ENCODE assay signal across 15 cellular contexts in the genomic region with DNA sequence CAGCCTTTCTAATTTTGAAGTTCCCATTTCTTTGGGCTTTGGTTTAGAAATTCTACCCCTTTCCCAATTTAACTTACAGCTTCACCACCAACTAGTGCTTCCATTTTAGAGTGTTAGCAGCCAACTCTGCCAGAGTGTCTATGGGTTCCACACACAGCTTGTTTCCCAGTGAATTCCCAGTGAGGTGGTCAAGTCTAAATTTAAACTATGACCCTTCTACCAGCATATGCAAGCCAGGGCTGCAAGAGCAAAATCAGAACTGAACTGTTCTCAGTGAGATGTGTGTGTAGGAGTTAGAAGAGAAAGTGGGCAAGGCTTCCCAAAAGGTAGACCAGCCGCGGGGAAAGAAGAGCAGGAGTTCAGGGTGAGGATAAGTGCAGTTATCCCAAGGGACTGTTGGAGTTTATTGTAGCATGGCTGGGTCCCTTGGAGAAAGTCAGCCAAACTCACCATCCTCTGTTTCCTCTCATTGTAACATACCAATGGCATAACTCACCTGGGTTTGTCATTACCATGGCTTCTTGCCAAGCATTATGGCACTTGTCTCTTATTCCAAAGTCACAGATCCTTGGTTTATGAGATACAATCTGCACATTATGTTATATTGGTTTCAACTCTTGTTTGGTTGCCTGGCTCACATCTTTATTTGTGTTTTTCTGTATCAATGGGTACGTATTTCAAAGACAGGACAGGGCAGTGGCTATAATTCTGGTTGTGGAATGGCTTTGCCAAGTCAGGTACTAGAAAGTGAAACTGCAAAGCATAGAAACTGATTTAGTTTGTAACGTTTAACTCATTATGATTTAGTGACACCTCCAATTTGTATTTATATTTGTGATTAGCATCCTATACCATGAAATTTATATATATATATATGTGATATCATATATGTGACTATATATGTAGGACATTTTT.
A peak's percentile ranks its signal among the peaks of the same experiment; 100 is the strongest.
DNase-seq lines count a peak whose midpoint lies in the region; ATAC-seq, FAIRE-seq and TF ChIP-seq lines count a peak whose summit lies in the region.
"Had no signal": no experiment of that assay in that cellular context is flagged by ENCODE, and none has a peak within 500 bp of the region (broad histone marks: within the 10 kb centered on the region; RNA-seq: fewer than 3 reads in every experiment).

No MANE protein-coding gene starts in this region.

- no peaks in the 10 kb centered on the region for H3K4me1 Mint-ChIP-seq in immature natural killer cell
- H3K4me1 Mint-ChIP-seq: activated T-helper 17 cell treated with anti-CD3 and anti-CD28 coated beads, Interleukin-2, amount 50 U/mL, for 72 hours had no signal

- H3K4me2 ChIP-seq in A549 = peak overlapping the region; percentile 13; the same call in 1 of the 3 replicates

- TF ChIP-seq EP300 in A549 (IDR thresholded peaks at IDR 0.05) (no peak), upper lobe of left lung (IDR thresholded peaks at IDR 0.05) (no peak)

- peaks cover 0 to 2% (median 0%) of the 10 kb centered on the region in 6 donors for H3K9me3 Mint-ChIP-seq in immature natural killer cell
- H3K9me3 Mint-ChIP-seq: activated T-helper 17 cell treated with anti-CD3 and anti-CD28 coated beads, Interleukin-2, amount 50 U/mL, for 72 hours had no signal

- DNase-seq in A549 (ENCODE audit: low read depth in 1 of 2, low spot score in 1 of 2) (peak in 1 of 2 experiments; percentile 9), M059J (ENCODE audit: low read depth) (peak; percentile 92), brain microvascular endothelial cell (peak; percentile 18), kidney tubule cell (ENCODE audit: low spot score) (peak; percentile 91), left lobe of liver (ENCODE audit: low spot score) (no peak), upper lobe of left lung (no peak), immature natural killer cell (no peak)
- DNase-seq: activated CD4-positive, alpha-beta T cell treated with anti-CD3 and anti-CD28 coated beads for 4 hours; foreskin fibroblast; GF-D8; NCI-H226; SIG-M5 had no signal

- H3K36me3 ChIP-seq in brain microvascular endothelial cell (replicated peaks) = no peaks in the 10 kb centered on the region
- no peaks in the 10 kb centered on the region for H3K36me3 ChIP-seq in upper lobe of left lung
- H3K36me3 ChIP-seq: suprapubic skin had no signal

- no peak for FAIRE-seq in A549 (lab: Jason Lieb, UNC)

- ATAC-seq in A549 (no peak), left lobe of liver (no peak), HG02938 (IDR thresholded peaks at IDR 0.05; ENCODE audit: unreplicated experiment) (no peak), upper lobe of left lung (ENCODE audit: low FRiP score in 2 of 2) (no peak)
- ATAC-seq: activated T-helper 17 cell treated with anti-CD3 and anti-CD28 coated beads, Interleukin-2, amount 50 U/mL, for 72 hours had no signal

- peaks cover 7% of the 10 kb centered on the region for H3K4me1 ChIP-seq in A549
- peaks cover 0 to 14% (median 4%) of the 10 kb centered on the region in 4 donors for H3K4me1 ChIP-seq in upper lobe of left lung
- H3K4me1 ChIP-seq: suprapubic skin had no signal

- TF ChIP-seq CTCF in A549 (IDR thresholded peaks at IDR 0.05) = no peak
- TF ChIP-seq CTCF in brain microvascular endothelial cell (IDR thresholded peaks at IDR 0.05; ENCODE audit: low read depth, low read length, missing control alignments) = no peak
- no peak for TF ChIP-seq CTCF in upper lobe of left lung (IDR thresholded peaks at IDR 0.05)

- POLR2A ChIA-PET in A549 (lab: Yijun Ruan, JAX) = no interaction called here

- WGBS in A549 (ENCODE audit: missing lambda C conversion rate) = 53% methylated on average over 4 of the region's 4 CpGs
- WGBS in upper lobe of left lung, 2 donors = 59 to 66% methylated on average over 4 of the region's 4 CpGs

- H3K4me3 ChIP-seq in A549 (no peak overlapping the region), brain microvascular endothelial cell (ENCODE audit: low read depth, low read length) (no peak overlapping the region), upper lobe of left lung (no peak overlapping the region)
- H3K4me3 ChIP-seq: suprapubic skin had no signal

- in situ Hi-C loops in brain microvascular endothelial cell (cut with HindIII; ENCODE audit: low pct_ligation_motif_present, low sequenced_read_pairs) = no loop called here

- TF ChIP-seq RAD21 in A549 (conservative IDR thresholded peaks at IDR 0.05 in 1 of 2, IDR thresholded peaks at IDR 0.05 in 1 of 2) = no peak

- no peak for TF ChIP-seq POLR2A in A549 (IDR thresholded peaks at IDR 0.05; ENCODE audit: low read length)
- TF ChIP-seq POLR2A in upper lobe of left lung (IDR thresholded peaks at IDR 0.05) = no peak

- H3K36me3 Mint-ChIP-seq in immature natural killer cell = no peaks in the 10 kb centered on the region

- peaks cover 2 to 11% (median 9%) of the 10 kb centered on the region in 3 donors for H3K27me3 Mint-ChIP-seq in immature natural killer cell (ENCODE audit: low read depth in 3 of 3)

- CTCF ChIA-PET in A549 (lab: Yijun Ruan, JAX) = interaction anchor here (1.0 to 1.6 kb wide), 4 partner anchors 8 to 89 kb away, joined by 3 to 6 read pairs (median 6); no protein-coding TSS in a partner anchor

- H3K27me3 ChIP-seq in brain microvascular endothelial cell (replicated peaks) (no peaks in the 10 kb centered on the region), upper lobe of left lung (no peaks in the 10 kb centered on the region)
- H3K27me3 ChIP-seq: suprapubic skin had no signal

- H3K27ac Mint-ChIP-seq in immature natural killer cell = no peak overlapping the region
- H3K27ac Mint-ChIP-seq: activated T-helper 17 cell treated with anti-CD3 and anti-CD28 coated beads, Interleukin-2, amount 50 U/mL, for 72 hours had no signal

- H3K27ac ChIP-seq in A549 (no peak overlapping the region), brain microvascular endothelial cell (no peak overlapping the region), upper lobe of left lung (no peak overlapping the region)
- H3K27ac ChIP-seq: suprapubic skin had no signal

- H3K9me3 ChIP-seq in A549 (no peaks in the 10 kb centered on the region), upper lobe of left lung (no peaks in the 10 kb centered on the region)
- H3K9me3 ChIP-seq: suprapubic skin had no signal

- H3K4me3 Mint-ChIP-seq in immature natural killer cell = no peak overlapping the region
- H3K4me3 Mint-ChIP-seq: activated T-helper 17 cell treated with anti-CD3 and anti-CD28 coated beads, Interleukin-2, amount 50 U/mL, for 72 hours had no signal

TF ChIP-seq in A549, 52 proteins besides CTCF, POLR2A, EP300 and RAD21:
- TF ChIP-seq MAFK (IDR thresholded peaks at IDR 0.05; ENCODE audit: partially characterized antibody) (no peak), KDM1A (IDR thresholded peaks at IDR 0.05; ENCODE audit: low read depth) (no peak), FOSB (CRISPR knock-in tag; IDR thresholded peaks at IDR 0.05) (no peak), ZC3H11A (IDR thresholded peaks at IDR 0.05) (no peak), E2F6 (IDR thresholded peaks at IDR 0.05; ENCODE audit: borderline replicate concordance, low read depth) (no peak), EHMT2 (IDR thresholded peaks at IDR 0.05; ENCODE audit: low read depth) (no peak), SREBF2 (IDR thresholded peaks at IDR 0.05) (no peak), TP53 (CRISPR knock-in tag; IDR thresholded peaks at IDR 0.05) (no peak), SMC3 (IDR thresholded peaks at IDR 0.05) (no peak), REST (IDR thresholded peaks at IDR 0.05) (no peak)
TF ChIP-seq in A549: peak in this region for 0.

Comparison
In these comparisons a context has a peak if more than half of its experiments do, and no peak if none do; other contexts are left out.
1. DNase-seq: peak in M059J (single experiment), brain microvascular endothelial cell (single experiment) and kidney tubule cell (single experiment); none in left lobe of liver (single experiment), upper lobe of left lung (0 of 2) and immature natural killer cell (0 of 3).